16 cellular contexts compared by ENCODE assay signal in the genomic region with DNA sequence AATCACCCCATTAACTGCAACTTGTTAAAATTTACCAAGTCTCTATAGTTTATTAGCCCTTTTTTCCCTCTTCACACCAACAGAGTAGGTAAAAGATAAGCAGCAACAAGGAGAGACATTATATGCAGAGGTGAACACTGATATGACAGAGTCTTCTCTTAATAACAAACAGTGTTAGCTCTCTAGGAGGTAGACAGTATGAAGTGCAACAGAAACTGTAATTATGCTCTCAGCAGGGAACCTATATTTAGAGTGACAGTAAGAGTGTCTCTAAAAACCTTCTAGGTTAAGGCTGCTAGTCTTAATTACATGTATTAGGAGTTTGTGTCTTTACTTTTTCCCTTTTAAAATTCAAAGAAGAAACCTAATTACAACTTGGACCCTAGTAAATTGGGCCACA.
DNase-seq lines count a peak whose midpoint lies in the region; ATAC-seq and TF ChIP-seq lines count a peak whose summit lies in the region.
"Had no signal": no experiment of that assay in that cellular context is flagged by ENCODE, and none has a peak within 500 bp of the region (broad histone marks: within the 10 kb centered on the region; RNA-seq: fewer than 3 reads in every experiment).

No MANE protein-coding gene starts in this region.

- H3K27me3 Mint-ChIP-seq in HFFc6 (ENCODE audit: insufficient read depth): no peaks in the 10 kb centered on the region

- H3K9me3 Mint-ChIP-seq in HFFc6: no peaks in the 10 kb centered on the region

- 0 out of 2 replicates have a peak, but pooled peaks cover 3% of the 10 kb centered on the region for H3K36me3 Mint-ChIP-seq in HFFc6 (ENCODE audit: low read depth)
- H3K36me3 Mint-ChIP-seq: T-cell had no signal

- no peak overlapping the region for H3K4me3 Mint-ChIP-seq in HFFc6
- H3K4me3 Mint-ChIP-seq: CD4-positive, alpha-beta T cell; T-cell had no signal

- peaks cover 37% of the 10 kb centered on the region for H3K4me1 Mint-ChIP-seq in HFFc6 (ENCODE audit: low read depth)
- H3K4me1 Mint-ChIP-seq: T-cell had no signal

- peak; percentile 51 for DNase-seq in NCI-H1105 (lab: John Stamatoyannopoulos, UW)
- peak; percentile 12 for DNase-seq in NCI-H1694 (lab: John Stamatoyannopoulos, UW)
- DNase-seq in NCI-H345 (lab: John Stamatoyannopoulos, UW): peak; percentile 58
- DNase-seq in cerebellar cortex (ENCODE audit: low spot score): peak; percentile 69
- DNase-seq in left ventricle myocardium superior: no peak
- no peak for DNase-seq in retina
- DNase-seq in HFFc6: no peak
- DNase-seq: ACHN; CD4-positive, alpha-beta T cell; Karpas-422; MM.1S; NCI-H187; NK-92 treated with Interleukin-12 subunit alpha and Interleukin-12 subunit beta, amount 100 ng/mL, for 24 hours; OCI-M1; T-cell had no signal

- intact Hi-C loops in left ventricle myocardium superior (cut with micrococcal nuclease): no loop called here

- no peak overlapping the region for H3K27ac Mint-ChIP-seq in HFFc6
- H3K27ac Mint-ChIP-seq: CD4-positive, alpha-beta T cell; T-cell had no signal

- TF ChIP-seq CTCF in HFFc6 (IDR thresholded peaks at IDR 0.05): no peak

- ATAC-seq in left ventricle myocardium superior: no peak
- ATAC-seq in GM18858 (IDR thresholded peaks at IDR 0.05; ENCODE audit: unreplicated experiment): no peak
- ATAC-seq: T-cell had no signal

Comparison
In these comparisons a context has a peak if more than half of its experiments do, and no peak if none do; other contexts are left out.
1. DNase-seq: peak in NCI-H1105 (single experiment), NCI-H1694 (single experiment), NCI-H345 (single experiment) and cerebellar cortex (single experiment); none in left ventricle myocardium superior (single experiment), retina (single experiment) and HFFc6 (single experiment).